ENCODE assay signal across 11 cellular contexts in genomic region chr6:161186173-161186769, GRCh38.
DNase-seq lines count a peak whose midpoint lies in the region; ATAC-seq and TF ChIP-seq lines count a peak whose summit lies in the region.
"Had no signal": no experiment of that assay in that cellular context is flagged by ENCODE, and none has a peak within 500 bp of the region (broad histone marks: within the 10 kb centered on the region; RNA-seq: fewer than 3 reads in every experiment).

No MANE protein-coding gene starts in this region.

- peak overlapping the region; percentile 9 for H3K4me3 ChIP-seq in epithelial cell of proximal tubule (ENCODE audit: low read depth, low read length)
- H3K4me3 ChIP-seq: pancreas had no signal

- no peak for ATAC-seq in GM19452 (IDR thresholded peaks at IDR 0.05; ENCODE audit: unreplicated experiment)

- DNase-seq in ELR (ENCODE audit: low read depth) (peak; percentile 93), RKO (ENCODE audit: low spot score) (peak; percentile 67), epithelial cell of proximal tubule (ENCODE audit: low read depth) (peak; percentile 87), progenitor cell of endocrine pancreas (ENCODE audit: low spot score, unreplicated experiment) (no peak), mesothelial cell of epicardium (ENCODE audit: low spot score in 2 of 2, unreplicated experiment in 2 of 2) (no peak), NCI-H128 (lab: John Stamatoyannopoulos, UW; ENCODE audit: unreplicated experiment) (no peak)
- no peak for DNase-seq in stimulated activated CD4-positive, alpha-beta T cell treated with anti-CD3 and anti-CD28 coated beads, Interleukin-4, amount 100 ng/mL, for 1 hour
- DNase-seq: activated naive CD8-positive, alpha-beta T cell treated with anti-CD3 and anti-CD28 coated beads for 36 hours; NCI-H524 had no signal

- TF ChIP-seq CTCF in epithelial cell of proximal tubule (conservative IDR thresholded peaks at IDR 0.05; ENCODE audit: low read depth, low read length) (no peak), progenitor cell of endocrine pancreas (IDR thresholded peaks at IDR 0.05; ENCODE audit: unreplicated experiment) (no peak), mesothelial cell of epicardium (IDR thresholded peaks at IDR 0.05; ENCODE audit: unreplicated experiment) (no peak)

- H3K27ac Mint-ChIP-seq in progenitor cell of endocrine pancreas (peak overlapping the region; percentile 75), mesothelial cell of epicardium (no peak overlapping the region)
- H3K27ac Mint-ChIP-seq: activated naive CD8-positive, alpha-beta T cell treated with anti-CD3 and anti-CD28 coated beads for 36 hours had no signal

- peaks cover 2% of the 10 kb centered on the region for H3K4me1 Mint-ChIP-seq in progenitor cell of endocrine pancreas (ENCODE audit: low read depth)
- H3K4me1 Mint-ChIP-seq in mesothelial cell of epicardium = no peaks in the 10 kb centered on the region
- H3K4me1 Mint-ChIP-seq: activated naive CD8-positive, alpha-beta T cell treated with anti-CD3 and anti-CD28 coated beads for 36 hours had no signal

- H3K36me3 Mint-ChIP-seq in progenitor cell of endocrine pancreas (ENCODE audit: insufficient read depth) = peaks cover 42% of the 10 kb centered on the region
- peaks cover 25% of the 10 kb centered on the region for H3K36me3 Mint-ChIP-seq in mesothelial cell of epicardium

- H3K4me3 Mint-ChIP-seq in progenitor cell of endocrine pancreas (ENCODE audit: low read depth) (no peak overlapping the region), mesothelial cell of epicardium (no peak overlapping the region)
- H3K4me3 Mint-ChIP-seq: activated naive CD8-positive, alpha-beta T cell treated with anti-CD3 and anti-CD28 coated beads for 36 hours had no signal

- H3K9me3 Mint-ChIP-seq in progenitor cell of endocrine pancreas (ENCODE audit: low read depth) (no peaks in the 10 kb centered on the region), mesothelial cell of epicardium (peaks cover 4% of the 10 kb centered on the region)
- H3K9me3 Mint-ChIP-seq: activated naive CD8-positive, alpha-beta T cell treated with anti-CD3 and anti-CD28 coated beads for 36 hours had no signal

- H3K27me3 Mint-ChIP-seq in progenitor cell of endocrine pancreas (no peaks in the 10 kb centered on the region), mesothelial cell of epicardium (ENCODE audit: low read depth) (no peaks in the 10 kb centered on the region)
- H3K27me3 Mint-ChIP-seq: activated naive CD8-positive, alpha-beta T cell treated with anti-CD3 and anti-CD28 coated beads for 36 hours had no signal

Comparison
In these comparisons a context has a peak if more than half of its experiments do, and no peak if none do; other contexts are left out.
1. DNase-seq: peak in ELR (single experiment), RKO (single experiment) and epithelial cell of proximal tubule (single experiment); none in progenitor cell of endocrine pancreas (single experiment), mesothelial cell of epicardium (0 of 2), stimulated activated CD4-positive, alpha-beta T cell treated with anti-CD3 and anti-CD28 coated beads, Interleukin-4, amount 100 ng/mL, for 1 hour (single experiment) and NCI-H128 (single experiment).